In the genomic region with DNA sequence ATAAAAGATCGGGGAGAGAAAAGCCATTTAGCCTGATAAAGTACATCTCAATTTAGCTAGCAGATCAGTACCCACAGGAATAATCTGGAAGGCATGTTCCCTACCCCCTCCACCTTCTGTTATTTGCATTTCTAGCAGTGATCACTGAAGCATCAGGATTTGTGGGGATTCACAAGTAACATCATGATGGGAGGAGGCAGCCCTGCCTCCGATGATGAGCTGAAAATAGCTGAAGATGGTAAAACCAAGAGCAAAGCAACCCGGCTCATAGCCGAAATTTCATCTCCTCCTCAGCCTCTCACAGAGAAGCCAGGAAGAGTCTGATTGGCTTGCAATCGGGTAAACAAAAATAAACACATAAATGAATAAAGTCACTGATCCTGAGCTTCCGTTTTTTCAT, we compare ENCODE assay signal across 9 cellular contexts. TPM values are rescaled to one million over a fixed set of nuclear protein-coding genes. Genes with fewer than 3 reads are reported as not detected.
DNase-seq lines count a peak whose midpoint lies in the region; ATAC-seq and TF ChIP-seq lines count a peak whose summit lies in the region.
"Had no signal": no experiment of that assay in that cellular context is flagged by ENCODE, and none has a peak within 500 bp of the region (broad histone marks: within the 10 kb centered on the region; RNA-seq: fewer than 3 reads in every experiment).

No MANE protein-coding gene starts in this region.

- H3F3A ChIP-seq in MM.1S (ENCODE audit: insufficient read depth, low read length), result peaks cover 22% of the 10 kb centered on the region

- H3K4me3 ChIP-seq in DND-41 (ENCODE audit: low read depth in 1 of 2, low read length in 2 of 2), result peak overlapping the region in 1 of 2 experiments; percentile 87; a peak in 2 of 4 replicates
- no peak overlapping the region for H3K4me3 ChIP-seq in MM.1S (ENCODE audit: low read length)
- H3K4me3 ChIP-seq in heart right ventricle, result peak overlapping the region in 1 of 10 donors; percentile 98

- H3K79me2 ChIP-seq in DND-41 (ENCODE audit: insufficient read depth, low read length) (peaks cover 67% of the 10 kb centered on the region), MM.1S (ENCODE audit: low read length) (peaks cover 62% of the 10 kb centered on the region)

- H3K36me3 Mint-ChIP-seq in activated naive CD8-positive, alpha-beta T cell treated with anti-CD3 and anti-CD28 coated beads, Interleukin-2, amount 50 U/mL, for 24 hours (ENCODE audit: low read depth), result peaks cover under 1% of the 10 kb centered on the region
- H3K36me3 Mint-ChIP-seq in natural killer cell treated with Interleukin-12 subunit alpha and Interleukin-12 subunit beta and Interleukin-15 and Interleukin-18, amount 100 ng/mL, for 72 hours, result no peaks in the 10 kb centered on the region

- H2AFZ ChIP-seq in DND-41 (ENCODE audit: low read depth, low read length), result no peak overlapping the region
- H2AFZ ChIP-seq in MM.1S (ENCODE audit: low read length), result no peak overlapping the region

- H3K9ac ChIP-seq in DND-41 (ENCODE audit: low read depth, low read length) (peak overlapping the region; percentile 86; the same call in 1 of the 2 replicates), MM.1S (ENCODE audit: low read length) (no peak overlapping the region)

- H3K36me3 ChIP-seq in DND-41 (ENCODE audit: insufficient read depth, low read length) (peaks cover 20% of the 10 kb centered on the region), MM.1S (replicated peaks; ENCODE audit: insufficient read depth, low read length) (no peaks in the 10 kb centered on the region), heart right ventricle (peaks cover 0 to 6% (median 0%) of the 10 kb centered on the region in 9 donors)
- H3K36me3 ChIP-seq: cardiac muscle cell had no signal

- no peak overlapping the region for H3K27ac ChIP-seq in DND-41 (ENCODE audit: low read length)
- H3K27ac ChIP-seq in MM.1S (ENCODE audit: low read length), result no peak overlapping the region
- no peak overlapping the region for H3K27ac ChIP-seq in heart right ventricle
- H3K27ac ChIP-seq: cardiac muscle cell had no signal

- ATAC-seq in DND-41 (ENCODE audit: insufficient read depth, low read depth), result no peak
- ATAC-seq in activated naive CD8-positive, alpha-beta T cell treated with anti-CD3 and anti-CD28 coated beads, Interleukin-2, amount 50 U/mL, for 24 hours, result no peak
- no peak for ATAC-seq in natural killer cell treated with Interleukin-12 subunit alpha and Interleukin-12 subunit beta and Interleukin-15 and Interleukin-18, amount 100 ng/mL, for 72 hours
- no peak for ATAC-seq in heart right ventricle

- DNase-seq in DND-41, result no peak
- DNase-seq in MM.1S, result no peak
- DNase-seq in activated naive CD8-positive, alpha-beta T cell treated with anti-CD3 and anti-CD28 coated beads, Interleukin-2, amount 50 U/mL, for 24 hours, result no peak
- no peak for DNase-seq in natural killer cell treated with Interleukin-12 subunit alpha and Interleukin-12 subunit beta and Interleukin-15 and Interleukin-18, amount 100 ng/mL, for 72 hours (ENCODE audit: low spot score)
- DNase-seq in heart right ventricle, result no peak
- DNase-seq in GM03348 (ENCODE audit: low spot score), result no peak
- DNase-seq in SW480 (ENCODE audit: low spot score), result no peak
- DNase-seq: NCI-H2029 had no signal

- no peaks in the 10 kb centered on the region for H3K9me2 ChIP-seq in MM.1S (replicated peaks; ENCODE audit: insufficient read depth, low read length)

- peaks cover 63% of the 10 kb centered on the region for H3K4me1 ChIP-seq in DND-41 (ENCODE audit: insufficient read depth, low read length)
- peaks cover 22% of the 10 kb centered on the region for H3K4me1 ChIP-seq in MM.1S (ENCODE audit: low read length)
- peaks cover 2 to 36% (median 20%) of the 10 kb centered on the region in 9 donors for H3K4me1 ChIP-seq in heart right ventricle

- TF ChIP-seq CTCF in DND-41 (IDR thresholded peaks at IDR 0.05; ENCODE audit: borderline replicate concordance, extremely low read depth, low read length, poor library complexity, severe bottlenecking) (no peak), MM.1S (IDR thresholded peaks at IDR 0.05; ENCODE audit: low read length) (no peak), heart right ventricle (IDR thresholded peaks at IDR 0.05) (no peak)

- no peaks in the 10 kb centered on the region for H3K9me3 ChIP-seq in DND-41 (ENCODE audit: insufficient read depth, low read length, severe bottlenecking)
- H3K9me3 ChIP-seq in MM.1S (replicated peaks; ENCODE audit: insufficient read depth, low read length), result no peaks in the 10 kb centered on the region
- no peaks in the 10 kb centered on the region for H3K9me3 ChIP-seq in heart right ventricle

- H3K4me3 Mint-ChIP-seq in activated naive CD8-positive, alpha-beta T cell treated with anti-CD3 and anti-CD28 coated beads, Interleukin-2, amount 50 U/mL, for 24 hours, result peak overlapping the region; percentile 87
- H3K4me3 Mint-ChIP-seq in natural killer cell treated with Interleukin-12 subunit alpha and Interleukin-12 subunit beta and Interleukin-15 and Interleukin-18, amount 100 ng/mL, for 72 hours, result peak overlapping the region; percentile 58

- H3K27ac Mint-ChIP-seq in activated naive CD8-positive, alpha-beta T cell treated with anti-CD3 and anti-CD28 coated beads, Interleukin-2, amount 50 U/mL, for 24 hours, result no peak overlapping the region
- H3K27ac Mint-ChIP-seq in natural killer cell treated with Interleukin-12 subunit alpha and Interleukin-12 subunit beta and Interleukin-15 and Interleukin-18, amount 100 ng/mL, for 72 hours, result peak overlapping the region in 1 of 2 donors; percentile 15

- H4K20me1 ChIP-seq in DND-41 (ENCODE audit: insufficient read depth, low read length), result 0 out of 2 replicates have a peak, but pooled peaks cover 12% of the 10 kb centered on the region
- H4K20me1 ChIP-seq in MM.1S (ENCODE audit: insufficient read depth, low read length), result no peaks in the 10 kb centered on the region

- intact Hi-C loops in heart right ventricle (cut with DNase I), result loop anchor here in 2 of 10 donors (5.0 to 10.0 kb wide), 2 partner anchors 66 to 68 kb away; partner anchors contain the start of gene RAB4A (in 2 of the 2)

- peaks cover 6% of the 10 kb centered on the region for H3K9me3 Mint-ChIP-seq in activated naive CD8-positive, alpha-beta T cell treated with anti-CD3 and anti-CD28 coated beads, Interleukin-2, amount 50 U/mL, for 24 hours
- H3K9me3 Mint-ChIP-seq in natural killer cell treated with Interleukin-12 subunit alpha and Interleukin-12 subunit beta and Interleukin-15 and Interleukin-18, amount 100 ng/mL, for 72 hours, result no peaks in the 10 kb centered on the region

- H3K4me2 ChIP-seq in DND-41 (ENCODE audit: insufficient read depth, low read length) (peak overlapping the region; percentile 98), MM.1S (ENCODE audit: low read depth, low read length) (peak overlapping the region; percentile 1; the same call in 1 of the 2 replicates)

- H3K27me3 ChIP-seq in DND-41 (ENCODE audit: insufficient read depth, low read length, poor library complexity), result no peaks in the 10 kb centered on the region
- H3K27me3 ChIP-seq in MM.1S (replicated peaks; ENCODE audit: insufficient read depth, low read length), result no peaks in the 10 kb centered on the region
- H3K27me3 ChIP-seq in heart right ventricle, result no peaks in the 10 kb centered on the region

- peaks cover 6% of the 10 kb centered on the region for H3K27me3 Mint-ChIP-seq in activated naive CD8-positive, alpha-beta T cell treated with anti-CD3 and anti-CD28 coated beads, Interleukin-2, amount 50 U/mL, for 24 hours
- H3K27me3 Mint-ChIP-seq in natural killer cell treated with Interleukin-12 subunit alpha and Interleukin-12 subunit beta and Interleukin-15 and Interleukin-18, amount 100 ng/mL, for 72 hours, result peaks cover 2 to 9% of the 10 kb centered on the region in 2 donors

- WGBS in heart right ventricle, 2 donors, result 96 to 97% methylated on average over 6 of the region's 6 CpGs

- peaks cover 47% of the 10 kb centered on the region for H3K4me1 Mint-ChIP-seq in activated naive CD8-positive, alpha-beta T cell treated with anti-CD3 and anti-CD28 coated beads, Interleukin-2, amount 50 U/mL, for 24 hours
- peaks cover 35 to 56% of the 10 kb centered on the region in 2 donors for H3K4me1 Mint-ChIP-seq in natural killer cell treated with Interleukin-12 subunit alpha and Interleukin-12 subunit beta and Interleukin-15 and Interleukin-18, amount 100 ng/mL, for 72 hours (ENCODE audit: low read depth in 2 of 2)

RNA-seq across cellular contexts. Expression of gene CCSAP, which starts 2.4 kb away (rescaled TPM):
- total RNA-seq in natural killer cell treated with Interleukin-12 subunit alpha and Interleukin-12 subunit beta and Interleukin-15 and Interleukin-18, amount 100 ng/mL, for 72 hours, result 1 to 10 TPM; 6.7 to 6.9 TPM
- 1 to 10 TPM; 1.0 to 4.7 (median 3.5) TPM for total RNA-seq in heart right ventricle
- 1 to 10 TPM in 1 of 2 donors, under 1 TPM in 1; 0.91 to 2.0 TPM for polyA plus RNA-seq in heart right ventricle
